1 cellular context compared by ENCODE assay signal in genomic region chr5:145976431-145977155, GRCh38.
TF ChIP-seq lines count a peak whose summit lies in the region.

No MANE protein-coding gene starts in this region.

TF ChIP-seq in WTC11, 78 proteins besides CTCF, POLR2A, EP300 and RAD21 (continued from another document):
- no peak for TF ChIP-seq ERG (CRISPR knock-in tag; IDR thresholded peaks at IDR 0.05)
- TF ChIP-seq NFE2L1 (CRISPR knock-in tag; IDR thresholded peaks at IDR 0.05): no peak
- TF ChIP-seq ZNF219 (CRISPR knock-in tag; IDR thresholded peaks at IDR 0.05; ENCODE audit: borderline replicate concordance): no peak
- no peak for TF ChIP-seq ZMAT4 (CRISPR knock-in tag; IDR thresholded peaks at IDR 0.05)
- TF ChIP-seq GABPB1 (CRISPR knock-in tag; IDR thresholded peaks at IDR 0.05): no peak
- TF ChIP-seq IRF2 (CRISPR knock-in tag; IDR thresholded peaks at IDR 0.05; ENCODE audit: borderline replicate concordance, low read depth): no peak
- no peak for TF ChIP-seq ZNF512 (CRISPR knock-in tag; IDR thresholded peaks at IDR 0.05; ENCODE audit: borderline replicate concordance)
- TF ChIP-seq IRF1 (CRISPR knock-in tag; IDR thresholded peaks at IDR 0.05): no peak
- TF ChIP-seq ZNF416 (CRISPR knock-in tag; IDR thresholded peaks at IDR 0.05): no peak
- TF ChIP-seq MXD4 (CRISPR knock-in tag; IDR thresholded peaks at IDR 0.05; ENCODE audit: borderline replicate concordance): no peak
- no peak for TF ChIP-seq FOXJ3 (CRISPR knock-in tag; IDR thresholded peaks at IDR 0.05; ENCODE audit: borderline replicate concordance)
- TF ChIP-seq ZNF396 (CRISPR knock-in tag; IDR thresholded peaks at IDR 0.05; ENCODE audit: borderline replicate concordance): no peak
- no peak for TF ChIP-seq ZBTB21 (CRISPR knock-in tag; IDR thresholded peaks at IDR 0.05; ENCODE audit: borderline replicate concordance)
